Comparison of ENCODE assay signal across 8 cellular contexts in the genomic region with DNA sequence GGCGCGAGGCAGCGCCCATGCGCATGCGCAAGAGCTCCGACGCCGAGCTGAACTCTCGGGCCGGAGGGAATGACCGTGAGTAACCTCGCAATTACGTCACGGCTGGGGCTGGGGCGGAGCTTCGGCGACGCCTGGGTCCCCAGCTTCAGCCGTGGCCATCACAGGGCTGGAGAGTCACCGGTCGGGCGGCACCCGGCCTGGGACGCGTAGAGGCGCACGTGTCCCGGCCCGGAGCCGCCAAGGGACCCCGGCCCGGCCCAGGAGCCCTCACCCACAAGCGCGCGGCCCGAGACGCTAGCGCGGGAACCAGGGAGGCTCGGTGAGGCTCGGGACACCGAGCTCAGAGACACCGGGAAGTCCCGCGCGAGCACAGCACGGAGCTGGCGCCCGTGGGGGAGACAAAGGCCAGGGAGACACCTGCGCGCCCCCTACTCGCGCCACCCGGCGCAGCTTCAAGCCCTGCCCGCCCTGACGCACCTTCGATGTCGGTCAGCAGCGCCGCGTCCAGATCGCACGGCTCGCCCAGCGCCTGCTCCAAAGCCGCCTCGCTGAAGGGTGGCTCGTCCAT. TPM values are rescaled to one million over a fixed set of nuclear protein-coding genes. Genes with fewer than 3 reads are reported as not detected.
DNase-seq lines count a peak whose midpoint lies in the region; ATAC-seq and TF ChIP-seq lines count a peak whose summit lies in the region.

No MANE protein-coding gene starts in this region.

- DNase-seq in NCI-H146 treated with DMSO at 0.1 percent for 48 hours (lab: John Stamatoyannopoulos, UW; ENCODE audit: unreplicated experiment) (peak; percentile 82), amygdala (lab: John Stamatoyannopoulos, UW) (peak in 55 of 56 donors; percentile 82 to 99 (median 95)), left ventricle myocardium inferior (peak; percentile 98), progenitor cell of endocrine pancreas (ENCODE audit: low spot score, unreplicated experiment) (peak; percentile 97), upper lobe of right lung (peak; percentile 98)

- peak; percentile 74 for ATAC-seq in GM18498 (IDR thresholded peaks at IDR 0.05; ENCODE audit: unreplicated experiment)
- ATAC-seq in HG02884 (IDR thresholded peaks at IDR 0.05; ENCODE audit: unreplicated experiment): peak; percentile 49
- ATAC-seq in upper lobe of right lung: peak; percentile 78

- no peaks in the 10 kb centered on the region for H3K9me3 Mint-ChIP-seq in T-helper 1 cell treated with Interleukin-12 subunit alpha and Interleukin-12 subunit beta and Interleukin-4 antibody, amounts not matched to agents 30 μg/mL and 1 μg/mL, for 36 hours
- no peaks in the 10 kb centered on the region for H3K9me3 Mint-ChIP-seq in progenitor cell of endocrine pancreas (ENCODE audit: low read depth)

- H3K27ac Mint-ChIP-seq in T-helper 1 cell treated with Interleukin-12 subunit alpha and Interleukin-12 subunit beta and Interleukin-4 antibody, amounts not matched to agents 30 μg/mL and 1 μg/mL, for 36 hours: peak overlapping the region; percentile 90
- peak overlapping the region; percentile 89 for H3K27ac Mint-ChIP-seq in progenitor cell of endocrine pancreas

- H3K36me3 ChIP-seq in left ventricle myocardium inferior: no peaks in the 10 kb centered on the region
- no peaks in the 10 kb centered on the region for H3K36me3 ChIP-seq in upper lobe of right lung

- no peak for TF ChIP-seq CTCF in left ventricle myocardium inferior (IDR thresholded peaks at IDR 0.05; ENCODE audit: borderline replicate concordance)
- no peak for TF ChIP-seq CTCF in progenitor cell of endocrine pancreas (IDR thresholded peaks at IDR 0.05; ENCODE audit: unreplicated experiment)
- TF ChIP-seq CTCF in upper lobe of right lung (IDR thresholded peaks at IDR 0.05): no peak

- intact Hi-C loops in left ventricle myocardium inferior (cut with micrococcal nuclease): no loop called here
- intact Hi-C loops in upper lobe of right lung (cut with DNase I): no loop called here

- H3K4me1 ChIP-seq in left ventricle myocardium inferior (peaks cover 85% of the 10 kb centered on the region), upper lobe of right lung (peaks cover 57% of the 10 kb centered on the region)

- H3K9me3 ChIP-seq in left ventricle myocardium inferior (replicated peaks): no peaks in the 10 kb centered on the region
- H3K9me3 ChIP-seq in upper lobe of right lung: no peaks in the 10 kb centered on the region

- peaks cover 18% of the 10 kb centered on the region for H3K36me3 Mint-ChIP-seq in T-helper 1 cell treated with Interleukin-12 subunit alpha and Interleukin-12 subunit beta and Interleukin-4 antibody, amounts not matched to agents 30 μg/mL and 1 μg/mL, for 36 hours (ENCODE audit: low read depth)
- peaks cover 2% of the 10 kb centered on the region for H3K36me3 Mint-ChIP-seq in progenitor cell of endocrine pancreas (ENCODE audit: insufficient read depth)

- H3K27me3 ChIP-seq in left ventricle myocardium inferior (ENCODE audit: low read depth) (no peaks in the 10 kb centered on the region), upper lobe of right lung (no peaks in the 10 kb centered on the region)

- peak overlapping the region; percentile 90 for H3K4me3 Mint-ChIP-seq in T-helper 1 cell treated with Interleukin-12 subunit alpha and Interleukin-12 subunit beta and Interleukin-4 antibody, amounts not matched to agents 30 μg/mL and 1 μg/mL, for 36 hours
- H3K4me3 Mint-ChIP-seq in progenitor cell of endocrine pancreas (ENCODE audit: low read depth): peak overlapping the region; percentile 87

- H3K4me3 ChIP-seq in left ventricle myocardium inferior: peak overlapping the region; percentile 89
- peak overlapping the region; percentile 94 for H3K4me3 ChIP-seq in upper lobe of right lung

- H3K27me3 Mint-ChIP-seq in T-helper 1 cell treated with Interleukin-12 subunit alpha and Interleukin-12 subunit beta and Interleukin-4 antibody, amounts not matched to agents 30 μg/mL and 1 μg/mL, for 36 hours (ENCODE audit: low read depth): no peaks in the 10 kb centered on the region
- no peaks in the 10 kb centered on the region for H3K27me3 Mint-ChIP-seq in progenitor cell of endocrine pancreas

- H3K27ac ChIP-seq in left ventricle myocardium inferior (replicated peaks): peak overlapping the region; percentile 100
- peak overlapping the region; percentile 100 for H3K27ac ChIP-seq in upper lobe of right lung

- peaks cover 65% of the 10 kb centered on the region for H3K4me1 Mint-ChIP-seq in T-helper 1 cell treated with Interleukin-12 subunit alpha and Interleukin-12 subunit beta and Interleukin-4 antibody, amounts not matched to agents 30 μg/mL and 1 μg/mL, for 36 hours (ENCODE audit: low read depth)
- H3K4me1 Mint-ChIP-seq in progenitor cell of endocrine pancreas (ENCODE audit: low read depth): peaks cover 44% of the 10 kb centered on the region

RNA-seq across cellular contexts. Expression of a gene that starts 0.5 kb away (rescaled TPM):
- total RNA-seq in left ventricle myocardium inferior: 10.2 TPM
- total RNA-seq in progenitor cell of endocrine pancreas: 85.0 and 98.9 TPM in 2 replicates
- total RNA-seq in upper lobe of right lung: 80.8 TPM

Comparison
In these comparisons a context has a peak if more than half of its experiments do, and no peak if none do; other contexts are left out.
1. Peak in every context shown above with its lines: DNase-seq, ATAC-seq, H3K4me3 ChIP-seq and H3K27ac ChIP-seq.